8 cellular contexts compared by ENCODE assay signal in genomic region chr11:64878494-64879225, GRCh38. TPM values are rescaled to one million over a fixed set of nuclear protein-coding genes. Genes with fewer than 3 reads are reported as not detected.
DNase-seq lines count a peak whose midpoint lies in the region; ATAC-seq and TF ChIP-seq lines count a peak whose summit lies in the region.

Gene EHD1 (minus strand): TSS chr11:64878621. CDS start chr11:64878464, 157 bp downstream.

- peak within 1 kb of the TSS in 1 of 2 donors; percentile 72 for H3K27ac ChIP-seq in ovary
- H3K27ac ChIP-seq in thyroid gland, result peak within 1 kb of the TSS; percentile 77 to 80 (median 79)

- no peak for TF ChIP-seq EP300 in ovary (IDR thresholded peaks at IDR 0.05)

- no peaks in the 10 kb centered on the region for H3K27me3 Mint-ChIP-seq in activated naive CD8-positive, alpha-beta T cell treated with anti-CD3 and anti-CD28 coated beads for 36 hours

- intact Hi-C loops in head of caudate nucleus (cut with DNase I) (no loop called here), ovary (cut with DNase I) (no loop called here), thyroid gland (cut with DNase I) (no loop called here)

- no peaks in the 10 kb centered on the region for H3K9me3 Mint-ChIP-seq in activated naive CD8-positive, alpha-beta T cell treated with anti-CD3 and anti-CD28 coated beads for 36 hours

- peak within 1 kb of the TSS; percentile 88 for H3K4me3 ChIP-seq in GM12865 (ENCODE audit: low read depth, low read length)
- H3K4me3 ChIP-seq in ovary, result peak within 1 kb of the TSS; percentile 59
- peak within 1 kb of the TSS; percentile 75 to 97 (median 97) for H3K4me3 ChIP-seq in thyroid gland (replicated peaks in 1 of 3)

- peak within 1 kb of the TSS; percentile 98 for H3K4me3 Mint-ChIP-seq in activated naive CD8-positive, alpha-beta T cell treated with anti-CD3 and anti-CD28 coated beads for 36 hours

- DNase-seq in GM12865 (ENCODE audit: low read depth) (peak; percentile 100), NCI-H1105 (lab: John Stamatoyannopoulos, UW) (peak; percentile 99), SKM-1 treated with dmso at 0.1 percent for 144 hours (lab: John Stamatoyannopoulos, UW; ENCODE audit: unreplicated experiment) (peak; percentile 94), head of caudate nucleus (peak; percentile 96 to 100 (median 99)), ovary (peak; percentile 99 to 100 (median 99)), thyroid gland (peak; percentile 99)
- DNase-seq in activated naive CD8-positive, alpha-beta T cell treated with anti-CD3 and anti-CD28 coated beads for 36 hours, result peak; percentile 99

- H3K36me3 ChIP-seq in ovary, result no peaks in the 10 kb centered on the region
- H3K36me3 ChIP-seq in thyroid gland, result peaks cover 0 to 3% of the 10 kb centered on the region in 2 donors

- TF ChIP-seq CTCF in GM12865 (IDR thresholded peaks at IDR 0.05; ENCODE audit: insufficient read depth, low read depth, low read length, missing control alignments) (peak; percentile 64), ovary (IDR thresholded peaks at IDR 0.05) (peak; percentile 55 to 81 (median 73)), thyroid gland (IDR thresholded peaks at IDR 0.05) (peak in 3 of 6 experiments; percentile 15 to 42 (median 40))

- 0 to 1% (median 0%) methylated on average over 55 to 75 of the region's 75 CpGs for WGBS in ovary, 3 donors
- 1% methylated on average over 21 to 50 of the region's 75 CpGs for WGBS in thyroid gland, 2 donors

- H3K27ac Mint-ChIP-seq in activated naive CD8-positive, alpha-beta T cell treated with anti-CD3 and anti-CD28 coated beads for 36 hours, result peak within 1 kb of the TSS; percentile 99

- H3K4me1 ChIP-seq in ovary (ENCODE audit: insufficient read depth) (peaks cover 12% of the 10 kb centered on the region), thyroid gland (peaks cover 33 to 38% of the 10 kb centered on the region in 2 donors)

- peak; percentile 80 for ATAC-seq in HG02642 (IDR thresholded peaks at IDR 0.05; ENCODE audit: poor library complexity, unreplicated experiment)

- TF ChIP-seq POLR2A in ovary (IDR thresholded peaks at IDR 0.05), result peak; percentile 92
- peak; percentile 99 to 100 for TF ChIP-seq POLR2A in thyroid gland (IDR thresholded peaks at IDR 0.05)

- H3K27me3 ChIP-seq in ovary (no peaks in the 10 kb centered on the region), thyroid gland (no peaks in the 10 kb centered on the region)

- peaks cover 37% of the 10 kb centered on the region for H3K36me3 Mint-ChIP-seq in activated naive CD8-positive, alpha-beta T cell treated with anti-CD3 and anti-CD28 coated beads for 36 hours

- no peaks in the 10 kb centered on the region for H3K9me3 ChIP-seq in ovary
- H3K9me3 ChIP-seq in thyroid gland, result no peaks in the 10 kb centered on the region

- peaks cover 61% of the 10 kb centered on the region for H3K4me1 Mint-ChIP-seq in activated naive CD8-positive, alpha-beta T cell treated with anti-CD3 and anti-CD28 coated beads for 36 hours

RNA-seq across cellular contexts. Expression of gene EHD1, which starts in this region (rescaled TPM):
- 100 to 1,000 TPM; 103 to 112 TPM for total RNA-seq in activated naive CD8-positive, alpha-beta T cell treated with anti-CD3 and anti-CD28 coated beads for 36 hours
- total RNA-seq in ovary (10 to 100 TPM; 14.3 to 87.8 (median 42.2) TPM), thyroid gland (10 to 100 TPM; 53.5 to 90.7 (median 67.4) TPM)
- 10 to 100 TPM; 14.5 to 14.8 TPM for polyA plus RNA-seq in ovary
